19 cellular contexts compared by ENCODE assay signal in genomic region chr4:183532823-183533222, GRCh38. TPM values are rescaled to one million over a fixed set of nuclear protein-coding genes. Genes with fewer than 3 reads are reported as not detected.
DNase-seq lines count a peak whose midpoint lies in the region; ATAC-seq and TF ChIP-seq lines count a peak whose summit lies in the region.
"Had no signal": no experiment of that assay in that cellular context is flagged by ENCODE, and none has a peak within 500 bp of the region (broad histone marks: within the 10 kb centered on the region; RNA-seq: fewer than 3 reads in every experiment).

No MANE protein-coding gene starts in this region.

- DNase-seq in AG04449 (ENCODE audit: low read depth, low spot score) (peak; percentile 33), HT1080 (ENCODE audit: low read depth) (peak; percentile 61), astrocyte of the spinal cord (ENCODE audit: low read depth, low spot score) (peak; percentile 61), iris pigment epithelial cell (ENCODE audit: low read depth) (peak; percentile 53), cardiac septum (ENCODE audit: low spot score) (no peak), heart left ventricle (no peak), cortex of kidney (lab: John Stamatoyannopoulos, UW) (no peak), HEK293T (ENCODE audit: extremely low spot score) (no peak)
- DNase-seq: activated CD4-positive, alpha-beta T cell treated with anti-CD3 and anti-CD28 coated beads, Interleukin-2, amount 50 U/mL, for 4 hours; activated T-cell treated with anti-CD3 and anti-CD28 coated beads, Interleukin-2, amount 50 U/mL, for 1 hour; CD8-positive, alpha-beta memory T cell; central memory CD4-positive, alpha-beta T cell; effector memory CD4-positive, alpha-beta T cell; gastrocnemius medialis; natural killer cell; NCI-H2081 treated with DMSO at 0.1 percent for 48 hours; NCI-H69; stomach had no signal

- no peak for TF ChIP-seq CTCF in AG04449 (IDR thresholded peaks at IDR 0.05; ENCODE audit: insufficient read depth, low read length, missing control alignments)
- no peak for TF ChIP-seq CTCF in astrocyte of the spinal cord (IDR thresholded peaks at IDR 0.05; ENCODE audit: low read depth, low read length)
- no peak for TF ChIP-seq CTCF in heart left ventricle (IDR thresholded peaks at IDR 0.05)

- no peak overlapping the region for H3K27ac ChIP-seq in heart left ventricle
- H3K27ac ChIP-seq: A549, gastrocnemius medialis, stomach had no signal

- H3K4me1 ChIP-seq in heart left ventricle: no peaks in the 10 kb centered on the region
- H3K4me1 ChIP-seq: A549, gastrocnemius medialis, stomach had no signal

- 64 to 80% (median 72%) methylated on average over 4 of the region's 4 CpGs for WGBS in heart left ventricle, 4 donors

- no peak for TF ChIP-seq POLR2A in heart left ventricle (IDR thresholded peaks at IDR 0.05)

- peaks cover 0 to 21% (median 2%) of the 10 kb centered on the region in 9 donors for H3K27me3 ChIP-seq in heart left ventricle
- H3K27me3 ChIP-seq: gastrocnemius medialis had no signal

- no peaks in the 10 kb centered on the region for H3K36me3 ChIP-seq in heart left ventricle
- H3K36me3 ChIP-seq: gastrocnemius medialis, stomach had no signal

- in situ Hi-C loops in astrocyte of the spinal cord (cut with HindIII; ENCODE audit: low sequenced_read_pairs): no loop called here

- H3K9me3 ChIP-seq in heart left ventricle: no peaks in the 10 kb centered on the region
- H3K9me3 ChIP-seq: A549, gastrocnemius medialis, stomach had no signal

- H3K4me3 ChIP-seq in AG04449 (ENCODE audit: low read depth, low read length) (no peak overlapping the region), astrocyte of the spinal cord (ENCODE audit: low read depth, low read length) (no peak overlapping the region), heart left ventricle (no peak overlapping the region)
- H3K4me3 ChIP-seq: A549, gastrocnemius medialis, stomach had no signal

- POLR2A ChIA-PET in AG04449 (lab: Yijun Ruan, JAX): no interaction called here
- POLR2A ChIA-PET in HEK293T (lab: Yijun Ruan, JAX): interaction anchor here (1.7 kb wide), 1 partner anchor 28 kb away, joined by 6 read pairs; the partner anchor contains the start of gene ING2

- CTCF ChIA-PET in AG04449 (lab: Yijun Ruan, JAX) (no interaction called here), HEK293T (lab: Yijun Ruan, JAX) (no interaction called here)

- no peak for ATAC-seq in heart left ventricle
- ATAC-seq: A549, gastrocnemius medialis, natural killer cell had no signal

- intact Hi-C loops in cardiac septum (cut with DNase I) (no loop called here), heart left ventricle (cut with DNase I) (no loop called here)

TF ChIP-seq in HEK293T, 16 proteins besides CTCF, POLR2A, EP300 and RAD21:
- no peak for TF ChIP-seq FOXK2 (IDR thresholded peaks at IDR 0.05)
- no peak for TF ChIP-seq L3MBTL2 (conservative IDR thresholded peaks at IDR 0.05)
- no peak for TF ChIP-seq SP1 (IDR thresholded peaks at IDR 0.05)
- no peak for TF ChIP-seq ELF4 (IDR thresholded peaks at IDR 0.05)
- TF ChIP-seq BHLHE40 (IDR thresholded peaks at IDR 0.05; ENCODE audit: borderline replicate concordance): no peak
- no peak for TF ChIP-seq NFRKB (IDR thresholded peaks at IDR 0.05)
- no peak for TF ChIP-seq ARNT (IDR thresholded peaks at IDR 0.05)
- no peak for TF ChIP-seq CTBP1 (IDR thresholded peaks at IDR 0.05; ENCODE audit: borderline replicate concordance)
- TF ChIP-seq FOXA1 (IDR thresholded peaks at IDR 0.05): no peak
- no peak for TF ChIP-seq FOXM1 (IDR thresholded peaks at IDR 0.05; ENCODE audit: borderline replicate concordance)
- TF ChIP-seq TARDBP (IDR thresholded peaks at IDR 0.05): no peak
- no peak for TF ChIP-seq LEF1 (IDR thresholded peaks at IDR 0.05; ENCODE audit: borderline replicate concordance)
- no peak for TF ChIP-seq HDGF (IDR thresholded peaks at IDR 0.05; ENCODE audit: borderline replicate concordance)
- TF ChIP-seq, protein P1, sequence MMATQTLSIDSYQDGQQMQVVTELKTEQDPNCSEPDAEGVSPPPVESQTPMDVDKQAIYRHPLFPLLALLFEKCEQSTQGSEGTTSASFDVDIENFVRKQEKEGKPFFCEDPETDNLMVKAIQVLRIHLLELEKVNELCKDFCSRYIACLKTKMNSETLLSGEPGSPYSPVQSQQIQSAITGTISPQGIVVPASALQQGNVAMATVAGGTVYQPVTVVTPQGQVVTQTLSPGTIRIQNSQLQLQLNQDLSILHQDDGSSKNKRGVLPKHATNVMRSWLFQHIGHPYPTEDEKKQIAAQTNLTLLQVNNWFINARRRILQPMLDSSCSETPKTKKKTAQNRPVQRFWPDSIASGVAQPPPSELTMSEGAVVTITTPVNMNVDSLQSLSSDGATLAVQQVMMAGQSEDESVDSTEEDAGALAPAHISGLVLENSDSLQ (IDR thresholded peaks at IDR 0.05): no peak
- TF ChIP-seq SUZ12 (IDR thresholded peaks at IDR 0.05): no peak
- no peak for TF ChIP-seq ZNF384 (IDR thresholded peaks at IDR 0.05)

RNA-seq across cellular contexts. Expression of gene ING2, which starts 28.0 kb away (rescaled TPM):
- 14.0 and 25.4 TPM in 2 replicates for total RNA-seq in HT1080 (2014; rRNA removed; shearing (Covaris generic))
- polyA plus RNA-seq in HT1080 (2015; cell fraction: cytosol; rRNA removed): 23.3 and 24.9 TPM in 2 replicates
- 7.8 and 8.2 TPM in 2 replicates for polyA plus RNA-seq in HT1080 (2015; cell fraction: nucleus; rRNA removed)
- total RNA-seq in cardiac septum: 6.2 TPM
- 1 to 10 TPM; 3.6 to 6.9 (median 5.4) TPM for total RNA-seq in heart left ventricle
- polyA plus RNA-seq in heart left ventricle: 10 to 100 TPM in 1 of 2 donors, 1 to 10 TPM in 1; 2.9 to 10.9 TPM

Comparison
In these comparisons a context has a peak if more than half of its experiments do, and no peak if none do; other contexts are left out.
1. DNase-seq: peak in AG04449 (single experiment), HT1080 (single experiment), astrocyte of the spinal cord (single experiment) and iris pigment epithelial cell (single experiment); none in cardiac septum (single experiment), heart left ventricle (0 of 5), cortex of kidney (single experiment) and HEK293T (single experiment).